ENCODE assay signal across 11 cellular contexts in the genomic region with DNA sequence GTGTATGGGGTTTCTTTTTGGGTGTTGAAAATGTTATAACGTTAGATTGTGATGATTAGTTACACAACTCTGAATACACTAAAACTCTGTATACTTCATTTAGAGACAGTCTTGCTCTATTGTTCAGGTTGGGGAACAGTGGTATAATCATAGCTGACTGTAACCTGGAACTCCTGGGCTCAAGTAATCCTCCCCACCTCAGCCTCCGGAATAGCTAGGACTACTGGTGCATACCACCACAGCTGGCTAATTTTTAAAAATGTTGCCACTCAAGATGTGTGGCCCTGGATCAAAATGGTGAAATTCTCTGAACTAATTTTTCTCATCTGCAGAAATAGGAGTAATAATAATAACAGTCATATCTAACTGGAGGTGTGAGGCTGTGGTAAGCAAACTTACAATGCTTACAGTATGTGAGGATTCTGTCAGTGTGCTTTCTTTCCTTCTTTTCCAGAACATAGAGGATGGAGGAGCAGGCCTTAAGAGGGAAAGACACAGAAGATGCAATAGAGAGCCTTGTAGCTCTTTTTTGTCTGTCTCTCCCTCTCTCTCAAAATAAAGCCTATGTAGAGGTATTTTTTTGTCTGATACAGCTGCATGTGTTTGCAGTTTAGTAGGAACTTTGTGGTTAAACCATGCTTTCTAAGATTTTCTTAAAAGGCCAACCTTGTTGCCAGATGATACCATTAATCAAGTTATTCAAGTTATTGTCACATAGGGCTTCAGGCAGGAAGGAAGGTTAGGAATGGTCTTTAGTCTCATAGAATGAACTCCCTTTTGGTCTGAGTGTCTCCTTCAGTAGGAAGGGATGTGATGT. TPM values are rescaled to one million over a fixed set of nuclear protein-coding genes. Genes with fewer than 3 reads are reported as not detected.
DNase-seq lines count a peak whose midpoint lies in the region; ATAC-seq, FAIRE-seq and TF ChIP-seq lines count a peak whose summit lies in the region.
"Had no signal": no experiment of that assay in that cellular context is flagged by ENCODE, and none has a peak within 500 bp of the region (broad histone marks: within the 10 kb centered on the region; RNA-seq: fewer than 3 reads in every experiment).

No MANE protein-coding gene starts in this region.

- TF ChIP-seq EP300 in suprapubic skin (IDR thresholded peaks at IDR 0.05) = no peak

- FAIRE-seq in kidney (lab: Jason Lieb, UNC) = no peak

- 65% methylated on average over 2 of the region's 2 CpGs for WGBS in suprapubic skin

- no peak overlapping the region for H3K9ac ChIP-seq in kidney (ENCODE audit: low read length in 2 of 2)

- no peak overlapping the region for H2AFZ ChIP-seq in osteoblast (ENCODE audit: low read length)

- H3K9me3 Mint-ChIP-seq in stimulated activated naive CD8-positive, alpha-beta T cell treated with anti-CD3 and anti-CD28 coated beads, Interleukin-15, Interleukin-2, amounts not matched to agents 100 ng/mL and 50 ng/mL, for 24 hours = no peaks in the 10 kb centered on the region
- H3K9me3 Mint-ChIP-seq in T-helper 2 cell treated with Interferon-gamma antibody and Interleukin-4, amounts not matched to agents 5 μg/mL and 100 μg/mL, for 36 hours = no peaks in the 10 kb centered on the region

- H4K20me1 ChIP-seq in osteoblast (ENCODE audit: insufficient read depth, low read length) = peaks cover 71% of the 10 kb centered on the region

- peaks cover 19 to 42% of the 10 kb centered on the region in 2 donors for H3K4me1 ChIP-seq in kidney (ENCODE audit: control insufficient read depth in 1 of 2, insufficient read depth in 1 of 2, low read depth in 1 of 2, low read length in 2 of 2)
- peaks cover 5% of the 10 kb centered on the region for H3K4me1 ChIP-seq in osteoblast (ENCODE audit: insufficient read depth, low read length)
- peaks cover 44% of the 10 kb centered on the region for H3K4me1 ChIP-seq in suprapubic skin

- H3K36me3 ChIP-seq in kidney (ENCODE audit: control insufficient read depth in 1 of 2, insufficient read depth in 2 of 2, low read length in 2 of 2) = peaks cover 0 to 7% of the 10 kb centered on the region in 2 donors
- peaks cover 13% of the 10 kb centered on the region for H3K36me3 ChIP-seq in osteoblast (ENCODE audit: insufficient read depth, low read length)
- peaks cover 8% of the 10 kb centered on the region for H3K36me3 ChIP-seq in suprapubic skin

- intact Hi-C loops in kidney (cut with DNase I) (no loop called here), head of caudate nucleus (cut with DNase I) (no loop called here)

- peak overlapping the region; percentile 65 for H3K27ac Mint-ChIP-seq in stimulated activated naive CD8-positive, alpha-beta T cell treated with anti-CD3 and anti-CD28 coated beads, Interleukin-15, Interleukin-2, amounts not matched to agents 100 ng/mL and 50 ng/mL, for 24 hours
- peak overlapping the region; percentile 56 for H3K27ac Mint-ChIP-seq in T-helper 2 cell treated with Interferon-gamma antibody and Interleukin-4, amounts not matched to agents 5 μg/mL and 100 μg/mL, for 36 hours

- TF ChIP-seq CTCF in kidney (IDR thresholded peaks at IDR 0.05; ENCODE audit: borderline replicate concordance, extremely low read depth, insufficient read depth) = no peak
- no peak for TF ChIP-seq CTCF in osteoblast (IDR thresholded peaks at IDR 0.05; ENCODE audit: extremely low read depth, low read depth, low read length)
- no peak for TF ChIP-seq CTCF in suprapubic skin (IDR thresholded peaks at IDR 0.05)

- DNase-seq in stimulated activated naive CD8-positive, alpha-beta T cell treated with anti-CD3 and anti-CD28 coated beads, Interleukin-15, Interleukin-2, amounts not matched to agents 100 U/mL and 50 U/mL, for 24 hours = no peak
- no peak for DNase-seq in T-helper 2 cell treated with Interferon-gamma antibody and Interleukin-4, amounts not matched to agents 5 μg/mL and 100 μg/mL, for 36 hours (ENCODE audit: low spot score)
- DNase-seq in kidney (no peak), osteoblast (ENCODE audit: insufficient read length, low spot score, missing footprints) (no peak), iPS-NIHi7 (ENCODE audit: extremely low spot score) (no peak), head of caudate nucleus (no peak), suprapubic skin (ENCODE audit: low spot score in 2 of 2) (no peak)
- DNase-seq: effector CD4-positive, alpha-beta T cell; NCI-H345; substantia nigra had no signal

- no peak overlapping the region for H3K4me3 ChIP-seq in kidney (ENCODE audit: low read length in 2 of 2)
- H3K4me3 ChIP-seq in osteoblast (ENCODE audit: insufficient read depth, low read length) = no peak overlapping the region
- no peak overlapping the region for H3K4me3 ChIP-seq in suprapubic skin

- no peak for ATAC-seq in stimulated activated naive CD8-positive, alpha-beta T cell treated with anti-CD3 and anti-CD28 coated beads, Interleukin-15, Interleukin-2, amounts not matched to agents 100 U/mL and 50 U/mL, for 24 hours

- H3K27me3 Mint-ChIP-seq in stimulated activated naive CD8-positive, alpha-beta T cell treated with anti-CD3 and anti-CD28 coated beads, Interleukin-15, Interleukin-2, amounts not matched to agents 100 ng/mL and 50 ng/mL, for 24 hours = no peaks in the 10 kb centered on the region
- no peaks in the 10 kb centered on the region for H3K27me3 Mint-ChIP-seq in T-helper 2 cell treated with Interferon-gamma antibody and Interleukin-4, amounts not matched to agents 5 μg/mL and 100 μg/mL, for 36 hours (ENCODE audit: low read depth)

- H3K4me3 Mint-ChIP-seq in stimulated activated naive CD8-positive, alpha-beta T cell treated with anti-CD3 and anti-CD28 coated beads, Interleukin-15, Interleukin-2, amounts not matched to agents 100 ng/mL and 50 ng/mL, for 24 hours = peak overlapping the region; percentile 19
- H3K4me3 Mint-ChIP-seq in T-helper 2 cell treated with Interferon-gamma antibody and Interleukin-4, amounts not matched to agents 5 μg/mL and 100 μg/mL, for 36 hours = peak overlapping the region; percentile 29

- H3K4me2 ChIP-seq in osteoblast (ENCODE audit: insufficient read depth, low read length) = no peak overlapping the region

- H3K79me2 ChIP-seq in osteoblast (ENCODE audit: insufficient read depth, low read length) = peaks cover 95% of the 10 kb centered on the region

- no peaks in the 10 kb centered on the region for H3K9me3 ChIP-seq in kidney (ENCODE audit: control insufficient read depth in 1 of 2, low read length in 2 of 2)
- no peaks in the 10 kb centered on the region for H3K9me3 ChIP-seq in osteoblast (ENCODE audit: low read depth, low read length)
- H3K9me3 ChIP-seq in suprapubic skin = no peaks in the 10 kb centered on the region

- H3K4me1 Mint-ChIP-seq in stimulated activated naive CD8-positive, alpha-beta T cell treated with anti-CD3 and anti-CD28 coated beads, Interleukin-15, Interleukin-2, amounts not matched to agents 100 ng/mL and 50 ng/mL, for 24 hours (ENCODE audit: low read depth) = peaks cover 90% of the 10 kb centered on the region
- H3K4me1 Mint-ChIP-seq in T-helper 2 cell treated with Interferon-gamma antibody and Interleukin-4, amounts not matched to agents 5 μg/mL and 100 μg/mL, for 36 hours (ENCODE audit: low read depth) = peaks cover 48% of the 10 kb centered on the region

- peaks cover 7% of the 10 kb centered on the region for H3K36me3 Mint-ChIP-seq in stimulated activated naive CD8-positive, alpha-beta T cell treated with anti-CD3 and anti-CD28 coated beads, Interleukin-15, Interleukin-2, amounts not matched to agents 100 ng/mL and 50 ng/mL, for 24 hours (ENCODE audit: low read depth)
- H3K36me3 Mint-ChIP-seq in T-helper 2 cell treated with Interferon-gamma antibody and Interleukin-4, amounts not matched to agents 5 μg/mL and 100 μg/mL, for 36 hours (ENCODE audit: low read depth) = peaks cover 21% of the 10 kb centered on the region

- no peak for TF ChIP-seq POLR2A in suprapubic skin (IDR thresholded peaks at IDR 0.05)

- H3K27ac ChIP-seq in kidney (ENCODE audit: low read depth in 2 of 2, low read length in 2 of 2) = peak overlapping the region; percentile 5 to 32
- no peak overlapping the region for H3K27ac ChIP-seq in osteoblast (ENCODE audit: low read depth, low read length)
- H3K27ac ChIP-seq in suprapubic skin = no peak overlapping the region

- no peaks in the 10 kb centered on the region for H3K27me3 ChIP-seq in osteoblast (ENCODE audit: insufficient read depth, low read length)
- no peaks in the 10 kb centered on the region for H3K27me3 ChIP-seq in suprapubic skin

RNA-seq across cellular contexts. Expression of gene ADD1, which starts 7.5 kb away (rescaled TPM):
- total RNA-seq in kidney = 313 TPM
- polyA plus RNA-seq in kidney (ENCODE audit: insufficient read depth, low read depth, low replicate concordance) = 232 TPM
- total RNA-seq in osteoblast = 200 and 204 TPM in 2 replicates
- total RNA-seq in suprapubic skin = 100 to 1,000 TPM; 122 to 299 (median 196) TPM

RNA-seq across cellular contexts. Expression of gene SH3BP2, which starts 58.3 kb away (rescaled TPM):
- total RNA-seq in kidney (128 TPM), osteoblast (26.4 and 28.0 TPM in 2 replicates), suprapubic skin (100 to 1,000 TPM; 116 to 709 (median 162) TPM)
- polyA plus RNA-seq in kidney (ENCODE audit: insufficient read depth, low read depth, low replicate concordance) = 27.3 TPM

Comparison
In these comparisons a context has a peak if more than half of its experiments do, and no peak if none do; other contexts are left out.
1. H3K27ac ChIP-seq: peak in kidney (2 of 2); none in osteoblast (single experiment) and suprapubic skin (single experiment).